1 cellular context compared by ENCODE assay signal in the genomic region with DNA sequence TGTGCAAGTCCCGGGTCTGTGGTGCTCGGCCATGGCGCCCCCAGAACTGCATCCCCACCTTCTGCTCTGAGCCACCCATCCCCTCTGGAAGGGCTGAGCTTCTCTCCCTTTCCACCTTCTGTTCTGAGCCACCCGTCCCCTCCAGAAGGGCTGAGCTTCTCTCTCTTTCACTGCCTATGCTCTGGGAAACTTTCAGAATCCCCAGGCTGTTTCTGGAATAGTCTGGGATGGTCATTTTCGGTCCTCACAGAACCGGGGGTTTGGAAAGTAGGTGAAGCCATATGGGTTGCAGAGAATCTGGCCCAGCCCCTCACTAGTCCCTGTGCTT.
TF ChIP-seq lines count a peak whose summit lies in the region.

No MANE protein-coding gene starts in this region.

TF ChIP-seq in HepG2, 621 proteins besides CTCF, POLR2A, EP300 and RAD21:
- TF ChIP-seq XRCC5 (optimal IDR thresholded peaks at IDR 0.05; ENCODE audit: low read length) = peak; percentile 4
- TF ChIP-seq ZNF24 (IDR thresholded peaks at IDR 0.05) = no peak
- TF ChIP-seq ZNF17 (CRISPR knock-in tag; IDR thresholded peaks at IDR 0.05) = no peak
- 0 out of 2 replicates have a peak, but pooled peaks have one; percentile 9 for TF ChIP-seq ZBTB7B (CRISPR knock-in tag; IDR thresholded peaks at IDR 0.05)
- peak; percentile 4; the same call in 1 of the 2 replicates for TF ChIP-seq UBTF (CRISPR knock-in tag; IDR thresholded peaks at IDR 0.05)
- TF ChIP-seq, protein P1, sequence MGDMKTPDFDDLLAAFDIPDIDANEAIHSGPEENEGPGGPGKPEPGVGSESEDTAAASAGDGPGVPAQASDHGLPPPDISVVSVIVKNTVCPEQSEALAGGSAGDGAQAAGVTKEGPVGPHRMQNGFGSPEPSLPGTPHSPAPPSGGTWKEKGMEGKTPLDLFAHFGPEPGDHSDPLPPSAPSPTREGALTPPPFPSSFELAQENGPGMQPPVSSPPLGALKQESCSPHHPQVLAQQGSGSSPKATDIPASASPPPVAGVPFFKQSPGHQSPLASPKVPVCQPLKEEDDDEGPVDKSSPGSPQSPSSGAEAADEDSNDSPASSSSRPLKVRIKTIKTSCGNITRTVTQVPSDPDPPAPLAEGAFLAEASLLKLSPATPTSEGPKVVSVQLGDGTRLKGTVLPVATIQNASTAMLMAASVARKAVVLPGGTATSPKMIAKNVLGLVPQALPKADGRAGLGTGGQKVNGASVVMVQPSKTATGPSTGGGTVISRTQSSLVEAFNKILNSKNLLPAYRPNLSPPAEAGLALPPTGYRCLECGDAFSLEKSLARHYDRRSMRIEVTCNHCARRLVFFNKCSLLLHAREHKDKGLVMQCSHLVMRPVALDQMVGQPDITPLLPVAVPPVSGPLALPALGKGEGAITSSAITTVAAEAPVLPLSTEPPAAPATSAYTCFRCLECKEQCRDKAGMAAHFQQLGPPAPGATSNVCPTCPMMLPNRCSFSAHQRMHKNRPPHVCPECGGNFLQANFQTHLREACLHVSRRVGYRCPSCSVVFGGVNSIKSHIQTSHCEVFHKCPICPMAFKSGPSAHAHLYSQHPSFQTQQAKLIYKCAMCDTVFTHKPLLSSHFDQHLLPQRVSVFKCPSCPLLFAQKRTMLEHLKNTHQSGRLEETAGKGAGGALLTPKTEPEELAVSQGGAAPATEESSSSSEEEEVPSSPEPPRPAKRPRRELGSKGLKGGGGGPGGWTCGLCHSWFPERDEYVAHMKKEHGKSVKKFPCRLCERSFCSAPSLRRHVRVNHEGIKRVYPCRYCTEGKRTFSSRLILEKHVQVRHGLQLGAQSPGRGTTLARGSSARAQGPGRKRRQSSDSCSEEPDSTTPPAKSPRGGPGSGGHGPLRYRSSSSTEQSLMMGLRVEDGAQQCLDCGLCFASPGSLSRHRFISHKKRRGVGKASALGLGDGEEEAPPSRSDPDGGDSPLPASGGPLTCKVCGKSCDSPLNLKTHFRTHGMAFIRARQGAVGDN (CRISPR knock-in tag; IDR thresholded peaks at IDR 0.05) = peak; percentile 55
